In genomic region chr10:23120001-23120934, GRCh38 we compare ENCODE assay signal across 21 cellular contexts. TPM values are rescaled to one million over a fixed set of nuclear protein-coding genes. Genes with fewer than 3 reads are reported as not detected.
A peak's percentile ranks its signal among the peaks of the same experiment; 100 is the strongest.
DNase-seq lines count a peak whose midpoint lies in the region; ATAC-seq, FAIRE-seq and TF ChIP-seq lines count a peak whose summit lies in the region.
"Had no signal": no experiment of that assay in that cellular context is flagged by ENCODE, and none has a peak within 500 bp of the region (broad histone marks: within the 10 kb centered on the region; RNA-seq: fewer than 3 reads in every experiment).

No MANE protein-coding gene starts in this region.

- no peak overlapping the region for H3K27ac ChIP-seq in K562 (ENCODE audit: extremely low read depth, low read depth, low read length)
- H3K27ac ChIP-seq in osteoblast (ENCODE audit: low read depth, low read length), result no peak overlapping the region
- H3K27ac ChIP-seq: BLaER1 had no signal

- H3K79me2 ChIP-seq in K562 (ENCODE audit: control insufficient read depth, insufficient read depth, low read length) (no peaks in the 10 kb centered on the region), osteoblast (ENCODE audit: insufficient read depth, low read length) (no peaks in the 10 kb centered on the region)

- CTCF ChIA-PET in K562 (lab: Yijun Ruan, JAX; ENCODE audit: low intra/inter-chr PET ratio), result no interaction called here

- H3K4me1 ChIP-seq in BE2C, result peaks cover 12% of the 10 kb centered on the region
- no peaks in the 10 kb centered on the region for H3K4me1 ChIP-seq in K562 (replicated peaks in 1 of 2; ENCODE audit: control insufficient read depth in 2 of 2, insufficient read depth in 2 of 2, low read length in 2 of 2)
- no peaks in the 10 kb centered on the region for H3K4me1 ChIP-seq in osteoblast (ENCODE audit: insufficient read depth, low read length)

- H3K4me3 ChIP-seq in BE2C (ENCODE audit: low read depth, low read length) (no peak overlapping the region), K562 (no peak overlapping the region), osteoblast (ENCODE audit: insufficient read depth, low read length) (no peak overlapping the region)
- H3K4me3 ChIP-seq: BLaER1, GM23338 had no signal

- 0 out of 2 replicates have a peak, but pooled peaks cover 3% of the 10 kb centered on the region for H3K36me3 ChIP-seq in BE2C
- no peaks in the 10 kb centered on the region for H3K36me3 ChIP-seq in K562 (ENCODE audit: control insufficient read depth, insufficient read depth, low read length)
- peaks cover 19% of the 10 kb centered on the region for H3K36me3 ChIP-seq in osteoblast (ENCODE audit: insufficient read depth, low read length)

- H3K27me3 ChIP-seq in BE2C, result no peaks in the 10 kb centered on the region
- H3K27me3 ChIP-seq in K562 (ENCODE audit: control insufficient read depth in 2 of 2, insufficient read depth in 2 of 2, low read length in 2 of 2), result no peaks in the 10 kb centered on the region
- no peaks in the 10 kb centered on the region for H3K27me3 ChIP-seq in osteoblast (ENCODE audit: insufficient read depth, low read length)
- H3K27me3 ChIP-seq: BLaER1 had no signal

- H2AFZ ChIP-seq in K562 (ENCODE audit: low read depth, low read length) (no peak overlapping the region), osteoblast (ENCODE audit: low read length) (no peak overlapping the region)
- H2AFZ ChIP-seq: GM23338 had no signal

- TF ChIP-seq EP300 in K562 (IDR thresholded peaks at IDR 0.05; ENCODE audit: low read length), result no peak

- intact Hi-C loops in K562 (cut with micrococcal nuclease), result no loop called here

- TF ChIP-seq CTCF in BE2C (IDR thresholded peaks at IDR 0.05; ENCODE audit: low read depth, low read length) (no peak), K562 (IDR thresholded peaks at IDR 0.05 in 2 of 3, conservative IDR thresholded peaks at IDR 0.05 in 1 of 3; ENCODE audit: insufficient read depth in 2 of 3, low read depth in 1 of 3, low read length in 3 of 3) (no peak), osteoblast (IDR thresholded peaks at IDR 0.05; ENCODE audit: extremely low read depth, low read depth, low read length) (no peak)

- no peak for ATAC-seq in K562
- no peak for ATAC-seq in HG03342 (IDR thresholded peaks at IDR 0.05; ENCODE audit: unreplicated experiment)
- ATAC-seq in HG03039 (IDR thresholded peaks at IDR 0.05; ENCODE audit: unreplicated experiment), result no peak
- no peak for ATAC-seq in HG02981 (IDR thresholded peaks at IDR 0.05; ENCODE audit: unreplicated experiment)
- ATAC-seq: GM23338 had no signal

- in situ Hi-C loops in K562 (cut with MboI), result no loop called here

- H4K20me1 ChIP-seq in K562 (replicated peaks; ENCODE audit: control insufficient read depth, insufficient read depth, low read length), result no peaks in the 10 kb centered on the region
- no peaks in the 10 kb centered on the region for H4K20me1 ChIP-seq in osteoblast (ENCODE audit: insufficient read depth, low read length)
- H4K20me1 ChIP-seq: BLaER1 had no signal

- no peak for TF ChIP-seq RAD21 in K562 (CRISPR knock-in tag; conservative IDR thresholded peaks at IDR 0.05 in 1 of 2, IDR thresholded peaks at IDR 0.05 in 1 of 2)

- DNase-seq in BE2C, result peak; percentile 67
- no peak for DNase-seq in K562 (ENCODE audit: extremely low read depth in 1 of 4, low spot score in 3 of 4)
- peak in 35 of 51 donors; percentile 3 to 79 (median 44) for DNase-seq in hypothalamus (lab: John Stamatoyannopoulos, UW)
- peak; percentile 14 for DNase-seq in osteoblast (ENCODE audit: insufficient read length, low spot score, missing footprints)
- DNase-seq in activated CD8-positive, alpha-beta memory T cell treated with anti-CD3 and anti-CD28 coated beads, Interleukin-2, amount 50 U/mL, for 48 hours, result no peak
- DNase-seq: 8988T; CD8-positive, alpha-beta memory T cell; DND-41; NCI-H1417 treated with DMSO at 0.1 percent for 48 hours; NCI-H1930; NCI-H2171; NCI-H446 treated with DMSO at 0.1 percent for 48 hours; RPMI8226 had no signal

- no peaks in the 10 kb centered on the region for H3K9me1 ChIP-seq in K562 (ENCODE audit: control insufficient read depth, insufficient read depth, low read length)

- TF ChIP-seq POLR2A in K562 (conservative IDR thresholded peaks at IDR 0.05), result no peak

- H3K9me3 ChIP-seq in BE2C, result no peaks in the 10 kb centered on the region; the same call in 1 of the 2 replicates
- H3K9me3 ChIP-seq in K562 (replicated peaks; ENCODE audit: control insufficient read depth, insufficient read depth, low read depth, low read length), result no peaks in the 10 kb centered on the region
- H3K9me3 ChIP-seq in osteoblast (ENCODE audit: low read depth, low read length), result no peaks in the 10 kb centered on the region
- H3K9me3 ChIP-seq: BLaER1 had no signal

- POLR2A ChIA-PET in K562 (lab: Yijun Ruan, JAX), result no interaction called here

- BruUV-seq in K562 (replicated peaks; lab: Mats Ljungman, UMichigan), result no TSS peak

- H3K4me2 ChIP-seq in K562 (ENCODE audit: insufficient read depth, low read length) (no peak overlapping the region), osteoblast (ENCODE audit: insufficient read depth, low read length) (no peak overlapping the region)
- H3K4me2 ChIP-seq: BLaER1, GM23338 had no signal

- no peak for FAIRE-seq in K562 (lab: Jason Lieb, UNC)
- FAIRE-seq: G401.6, GM12891, GM18507 had no signal

- WGBS in K562 (ENCODE audit: insufficient coverage, low coverage, missing lambda C conversion rate), result 34% methylated on average over 11 of the region's 11 CpGs

- no peak overlapping the region for H3K9ac ChIP-seq in K562 (ENCODE audit: insufficient read depth in 1 of 2, low read depth in 2 of 2, low read length in 2 of 2)
- H3K9ac ChIP-seq: BLaER1 had no signal

TF ChIP-seq in K562, 482 proteins besides CTCF, POLR2A, EP300 and RAD21:
- TF ChIP-seq USF2 (CRISPR knock-in tag; IDR thresholded peaks at IDR 0.05), result 0 out of 2 replicates have a peak, but pooled peaks have one; percentile 8
- TF ChIP-seq TFE3 (CRISPR knock-in tag; IDR thresholded peaks at IDR 0.05), result peak; percentile 12; the same call in 1 of the 2 replicates
- TF ChIP-seq ZNF212 (CRISPR knock-in tag; IDR thresholded peaks at IDR 0.05), result no peak

RNA-seq across cellular contexts. Expression of gene MSRB2, which starts 24.9 kb away (rescaled TPM):
- 36.6 TPM for polyA plus RNA-seq in BE2C (2012; ENCODE audit: insufficient read depth, insufficient read length, low read depth)
- 3.1 and 3.8 TPM in 2 replicates for total RNA-seq in K562 (2011; cell fraction: chromatin; rRNA removed; ENCODE audit: low replicate concordance)
- 1.4 and 3.0 TPM in 2 replicates for total RNA-seq in K562 (2011; cell fraction: nucleolus; rRNA removed)
- 1.5 and 2.7 TPM in 2 replicates for total RNA-seq in K562 (2011; cell fraction: nucleoplasm; rRNA removed)
- total RNA-seq in K562 (2014; rRNA removed), result 7.9 and 10.7 TPM in 2 replicates
- total RNA-seq in K562 (2014; rRNA removed; fragmentation: Illumina TruSeq; extraction: Trizol), result 3.6 and 5.5 TPM in 2 replicates
- total RNA-seq in K562 (2015; rRNA removed; fragmentation: Illumina TruSeq; extraction: Trizol), result 4.4 and 6.1 TPM in 2 replicates
- 9.5 and 10.0 TPM in 2 replicates for total RNA-seq in K562 (2021)
- polyA plus RNA-seq in K562 (2011; rRNA removed), result 18.9 and 22.3 TPM in 2 replicates
- polyA plus RNA-seq in K562 (2011; cell fraction: cytosol; rRNA removed), result 6.7 and 8.2 TPM in 2 replicates
- polyA plus RNA-seq in K562 (2011; cell fraction: nucleus; rRNA removed), result 7.8 and 10.8 TPM in 2 replicates
- 15.3 and 31.8 TPM in 2 replicates for polyA plus RNA-seq in K562 (2012)
- polyA plus RNA-seq in K562 (2014; fragmentation: Illumina TruSeq; extraction: Trizol), result 3.4 and 6.7 TPM in 2 replicates
- polyA plus RNA-seq in K562 (2014; fragmentation: Nextera tagmentation; extraction: Ambion mirVana), result 1 to 10 TPM; 1.5 to 2.0 TPM
- 5.9 and 8.3 TPM in 2 replicates for polyA plus RNA-seq in K562 (2014; rRNA removed)
- 3.4 and 4.4 TPM in 2 replicates for polyA minus RNA-seq in K562 (2011; rRNA and poly(A)+ RNA removed)
- polyA minus RNA-seq in K562 (2011; cell fraction: cytosol; rRNA and poly(A)+ RNA removed), result 1.5 and 2.2 TPM in 2 replicates
- 1.1 and 1.2 TPM in 2 replicates for polyA minus RNA-seq in K562 (2011; cell fraction: nucleus; rRNA and poly(A)+ RNA removed)
- total RNA-seq in osteoblast, result 6.9 and 10.6 TPM in 2 replicates

Comparison
In these comparisons a context has a peak if more than half of its experiments do, and no peak if none do; other contexts are left out.
1. DNase-seq: peak in BE2C (single experiment), hypothalamus (35 of 51) and osteoblast (single experiment); none in K562 (0 of 4) and activated CD8-positive, alpha-beta memory T cell treated with anti-CD3 and anti-CD28 coated beads, Interleukin-2, amount 50 U/mL, for 48 hours (single experiment).